Comparison of ENCODE assay signal across 21 cellular contexts in genomic region chr3:152469238-152470025, GRCh38.
A peak's percentile ranks its signal among the peaks of the same experiment; 100 is the strongest.
DNase-seq lines count a peak whose midpoint lies in the region; ATAC-seq and TF ChIP-seq lines count a peak whose summit lies in the region.
"Had no signal": no experiment of that assay in that cellular context is flagged by ENCODE, and none has a peak within 500 bp of the region (broad histone marks: within the 10 kb centered on the region; RNA-seq: fewer than 3 reads in every experiment).

No MANE protein-coding gene starts in this region.

- no TSS peak for BruUV-seq in PC-9 (replicated peaks; lab: Mats Ljungman, UMichigan)

- no peak for ATAC-seq in activated T-cell treated with anti-CD3 and anti-CD28 coated beads, Interleukin-2, amount 50 U/mL, for 72 hours (replicated peaks in 1 of 2)
- ATAC-seq in activated T-cell treated with anti-CD3 and anti-CD28 coated beads, Interleukin-2, amount 50 U/mL, for 4 hours = no peak
- no peak for ATAC-seq in T-cell (replicated peaks in 1 of 4)
- ATAC-seq in gastrocnemius medialis = no peak
- no peak for ATAC-seq in GM19351 (IDR thresholded peaks at IDR 0.05; ENCODE audit: unreplicated experiment)
- no peak for ATAC-seq in Right ventricle myocardium superior (ENCODE audit: poor library complexity)
- ATAC-seq: GM12878, GM23338, PC-3 had no signal

- no peak for DNase-seq in activated T-cell treated with anti-CD3 and anti-CD28 coated beads, Interleukin-2, amount 50 U/mL, for 72 hours
- DNase-seq in activated T-cell treated with anti-CD3 and anti-CD28 coated beads, Interleukin-2, amount 50 U/mL, for 4 hours = no peak
- no peak for DNase-seq in T-cell
- peak; percentile 5 for DNase-seq in epithelial cell of prostate (ENCODE audit: low read depth, low spot score)
- no peak for DNase-seq in gastrocnemius medialis
- DNase-seq in Right ventricle myocardium superior = no peak
- DNase-seq in PC-9 = no peak
- DNase-seq: DMS 273 treated with DMSO at 0.1 percent for 48 hours, GDM1, MG63, NCI-H1092, NCI-H146, NCI-H2081, NCI-H510A treated with DMSO at 0.1 percent for 48 hours, NCI-H82, PC-3 had no signal

- H3K4me1 ChIP-seq in gastrocnemius medialis (peaks cover 13% of the 10 kb centered on the region in 2 donors), PC-9 (replicated peaks; ENCODE audit: insufficient read depth) (no peaks in the 10 kb centered on the region)
- H3K4me1 ChIP-seq: BLaER1 had no signal

- H4K20me1 ChIP-seq in PC-9 (ENCODE audit: insufficient read depth) = no peaks in the 10 kb centered on the region
- H4K20me1 ChIP-seq: BLaER1 had no signal

- H3F3A ChIP-seq in PC-9 (ENCODE audit: insufficient read depth, low read depth) = peaks cover 12% of the 10 kb centered on the region; the same call in 1 of the 2 replicates

- no peaks in the 10 kb centered on the region for H3K79me2 ChIP-seq in PC-9 (ENCODE audit: low read depth)

- H3K27ac Mint-ChIP-seq in activated T-cell treated with anti-CD3 and anti-CD28 coated beads, Interleukin-2, amount 50 U/mL, for 72 hours = peak overlapping the region; percentile 38
- peak overlapping the region; percentile 69 to 71 for H3K27ac Mint-ChIP-seq in T-cell
- H3K27ac Mint-ChIP-seq: GM23338 had no signal

- no peak overlapping the region for H3K4me3 Mint-ChIP-seq in activated T-cell treated with anti-CD3 and anti-CD28 coated beads, Interleukin-2, amount 50 U/mL, for 72 hours
- no peak overlapping the region for H3K4me3 Mint-ChIP-seq in activated T-cell treated with anti-CD3 and anti-CD28 coated beads, Interleukin-2, amount 50 U/mL, for 4 hours
- H3K4me3 Mint-ChIP-seq in T-cell = no peak overlapping the region
- H3K4me3 Mint-ChIP-seq: GM23338 had no signal

- intact Hi-C loops in gastrocnemius medialis (cut with DNase I; ENCODE audit: low total_unique reads) (no loop called here), Right ventricle myocardium superior (cut with DNase I) (loop anchor here (10.0 kb wide), 1 partner anchor 395 kb away; no protein-coding TSS in a partner anchor), PC-9 (cut with micrococcal nuclease; ENCODE audit: unreplicated experiment) (loop anchor here (10.0 kb wide), 5 partner anchors 105 to 1785 kb away; no protein-coding TSS in a partner anchor)

- H3K9me2 ChIP-seq in PC-9 (ENCODE audit: insufficient read depth) = no peaks in the 10 kb centered on the region

- no peak for TF ChIP-seq CTCF in gastrocnemius medialis (IDR thresholded peaks at IDR 0.05 in 4 of 5, conservative IDR thresholded peaks at IDR 0.05 in 1 of 5)
- TF ChIP-seq CTCF in PC-9 (conservative IDR thresholded peaks at IDR 0.05) = no peak

- H3K4me2 ChIP-seq in PC-9 = no peak overlapping the region
- H3K4me2 ChIP-seq: BLaER1, GM23338 had no signal

- H3K4me3 ChIP-seq in gastrocnemius medialis (no peak overlapping the region), PC-9 (no peak overlapping the region)
- H3K4me3 ChIP-seq: BLaER1, GM12878, GM23338, MG63 had no signal

- H3K27me3 ChIP-seq in gastrocnemius medialis (no peaks in the 10 kb centered on the region), PC-9 (ENCODE audit: insufficient read depth, low read depth) (no peaks in the 10 kb centered on the region)
- H3K27me3 ChIP-seq: BLaER1, MG63 had no signal

- H3K4me1 Mint-ChIP-seq in activated T-cell treated with anti-CD3 and anti-CD28 coated beads, Interleukin-2, amount 50 U/mL, for 72 hours (ENCODE audit: low read depth) = peaks cover 16% of the 10 kb centered on the region
- peaks cover 15% of the 10 kb centered on the region for H3K4me1 Mint-ChIP-seq in activated T-cell treated with anti-CD3 and anti-CD28 coated beads, Interleukin-2, amount 50 U/mL, for 4 hours (ENCODE audit: low read depth)
- peaks cover 21 to 25% (median 21%) of the 10 kb centered on the region in 3 donors for H3K4me1 Mint-ChIP-seq in T-cell

- CTCF ChIA-PET in T-cell (lab: Charles Lee) (interaction anchor here in 1 of 2 donors (0.7 kb wide), 1 partner anchor 44 kb away, joined by 3 read pairs; no protein-coding TSS in a partner anchor), PC-9 (lab: Charles Lee) (no interaction called here)

- H3K27ac ChIP-seq in epithelial cell of prostate = no peak overlapping the region
- peak overlapping the region in 3 of 4 donors; percentile 21 to 35 (median 30) for H3K27ac ChIP-seq in gastrocnemius medialis
- no peak overlapping the region for H3K27ac ChIP-seq in PC-9
- H3K27ac ChIP-seq: 22Rv1, BLaER1 had no signal

- POLR2A ChIA-PET in T-cell (lab: Charles Lee) (interaction anchor here in 1 of 2 donors (0.6 kb wide), 1 partner anchor 284 kb away, joined by 4 read pairs; no protein-coding TSS in a partner anchor), PC-9 (lab: Charles Lee; ENCODE audit: unreplicated experiment) (no interaction called here)

- H3K9me3 ChIP-seq in gastrocnemius medialis (no peaks in the 10 kb centered on the region), PC-9 (ENCODE audit: insufficient read depth, low read depth) (peaks cover 4% of the 10 kb centered on the region; the same call in 1 of the 2 replicates)
- H3K9me3 ChIP-seq: BLaER1, MG63 had no signal

- H3K36me3 Mint-ChIP-seq in activated T-cell treated with anti-CD3 and anti-CD28 coated beads, Interleukin-2, amount 50 U/mL, for 72 hours (ENCODE audit: insufficient read depth in 2 of 2) = peaks cover 0 to 7% of the 10 kb centered on the region in 2 donors
- peaks cover 10% of the 10 kb centered on the region for H3K36me3 Mint-ChIP-seq in activated T-cell treated with anti-CD3 and anti-CD28 coated beads, Interleukin-2, amount 50 U/mL, for 4 hours (ENCODE audit: insufficient read depth)
- H3K36me3 Mint-ChIP-seq in T-cell = peaks cover 17% of the 10 kb centered on the region

- H3K27me3 Mint-ChIP-seq in activated T-cell treated with anti-CD3 and anti-CD28 coated beads, Interleukin-2, amount 50 U/mL, for 72 hours (ENCODE audit: low read depth) = no peaks in the 10 kb centered on the region
- H3K27me3 Mint-ChIP-seq in activated T-cell treated with anti-CD3 and anti-CD28 coated beads, Interleukin-2, amount 50 U/mL, for 4 hours (ENCODE audit: low read depth) = no peaks in the 10 kb centered on the region
- H3K27me3 Mint-ChIP-seq in T-cell = no peaks in the 10 kb centered on the region

- in situ Hi-C loops in gastrocnemius medialis (cut with MboI; ENCODE audit: low sequenced_read_pairs in 4 of 4) = loop anchor here (10.0 to 25.0 kb wide), 4 partner anchors 105 to 407 kb away; no protein-coding TSS in a partner anchor

- no peak overlapping the region for H2AFZ ChIP-seq in PC-9
- H2AFZ ChIP-seq: GM23338 had no signal

- no peak for TF ChIP-seq POLR2A in gastrocnemius medialis (IDR thresholded peaks at IDR 0.05)

- H3K36me3 ChIP-seq in gastrocnemius medialis (peaks cover 0 to 16% of the 10 kb centered on the region in 2 donors), PC-9 (ENCODE audit: low read depth) (peaks cover 21% of the 10 kb centered on the region; the same call in 1 of the 2 replicates)

- H3K9me3 Mint-ChIP-seq in activated T-cell treated with anti-CD3 and anti-CD28 coated beads, Interleukin-2, amount 50 U/mL, for 72 hours = no peaks in the 10 kb centered on the region
- H3K9me3 Mint-ChIP-seq in activated T-cell treated with anti-CD3 and anti-CD28 coated beads, Interleukin-2, amount 50 U/mL, for 4 hours = no peaks in the 10 kb centered on the region
- no peaks in the 10 kb centered on the region for H3K9me3 Mint-ChIP-seq in T-cell
- H3K9me3 Mint-ChIP-seq: GM23338 had no signal

Comparison
In these comparisons a context has a peak if more than half of its experiments do, and no peak if none do; other contexts are left out.
1. H3K27ac ChIP-seq: peak in gastrocnemius medialis (3 of 4); none in epithelial cell of prostate (single experiment) and PC-9 (single experiment).